In genomic region chr18:63445067-63445466, GRCh38 we compare ENCODE assay signal across 18 cellular contexts. TPM values are rescaled to one million over a fixed set of nuclear protein-coding genes. Genes with fewer than 3 reads are reported as not detected.
DNase-seq lines count a peak whose midpoint lies in the region; ATAC-seq, FAIRE-seq and TF ChIP-seq lines count a peak whose summit lies in the region.
"Had no signal": no experiment of that assay in that cellular context is flagged by ENCODE, and none has a peak within 500 bp of the region (broad histone marks: within the 10 kb centered on the region; RNA-seq: fewer than 3 reads in every experiment).

No MANE protein-coding gene starts in this region.

- no peaks in the 10 kb centered on the region for H3K36me3 ChIP-seq in GM23338 (ENCODE audit: insufficient read depth)
- H3K36me3 ChIP-seq in astrocyte (ENCODE audit: insufficient read depth, low read length), result no peaks in the 10 kb centered on the region
- no peaks in the 10 kb centered on the region for H3K36me3 ChIP-seq in keratinocyte (ENCODE audit: control insufficient read depth in 2 of 2, extremely low read depth in 1 of 2, insufficient read depth in 2 of 2, low read length in 2 of 2)
- no peaks in the 10 kb centered on the region for H3K36me3 ChIP-seq in suprapubic skin
- H3K36me3 ChIP-seq in osteoblast (ENCODE audit: insufficient read depth, low read length), result no peaks in the 10 kb centered on the region
- no peaks in the 10 kb centered on the region for H3K36me3 ChIP-seq in naive thymus-derived CD4-positive, alpha-beta T cell (ENCODE audit: control insufficient read depth in 2 of 3, insufficient read depth in 3 of 3, low read length in 3 of 3)
- H3K36me3 ChIP-seq: left lung had no signal

- no peaks in the 10 kb centered on the region for H3K27me3 ChIP-seq in GM23338 (ENCODE audit: insufficient read depth)
- H3K27me3 ChIP-seq in astrocyte (ENCODE audit: insufficient read depth, low read length), result no peaks in the 10 kb centered on the region
- H3K27me3 ChIP-seq in keratinocyte (ENCODE audit: control insufficient read depth, extremely low read depth, insufficient read depth, low read length), result no peaks in the 10 kb centered on the region
- no peaks in the 10 kb centered on the region for H3K27me3 ChIP-seq in suprapubic skin
- no peaks in the 10 kb centered on the region for H3K27me3 ChIP-seq in osteoblast (ENCODE audit: insufficient read depth, low read length)
- no peaks in the 10 kb centered on the region for H3K27me3 ChIP-seq in naive thymus-derived CD4-positive, alpha-beta T cell (ENCODE audit: control insufficient read depth in 2 of 2, insufficient read depth in 2 of 2, low read length in 2 of 2)
- H3K27me3 ChIP-seq in dorsolateral prefrontal cortex, result no peaks in the 10 kb centered on the region
- H3K27me3 ChIP-seq: body of pancreas, left lung had no signal

- WGBS in suprapubic skin, result 25% methylated on average over 2 of the region's 2 CpGs

- intact Hi-C loops in naive thymus-derived CD4-positive, alpha-beta T cell (cut with micrococcal nuclease), result no loop called here
- intact Hi-C loops in dorsolateral prefrontal cortex (cut with DNase I), result no loop called here

- H3K9ac ChIP-seq in astrocyte (ENCODE audit: low read length) (no peak overlapping the region), keratinocyte (ENCODE audit: control insufficient read depth, extremely low read depth, insufficient read depth, low read length) (peak overlapping the region; percentile 71)

- no peaks in the 10 kb centered on the region for H3K9me3 ChIP-seq in astrocyte (ENCODE audit: insufficient read depth, low read depth, low read length)
- H3K9me3 ChIP-seq in keratinocyte (ENCODE audit: control insufficient read depth, low read depth, low read length), result no peaks in the 10 kb centered on the region
- no peaks in the 10 kb centered on the region for H3K9me3 ChIP-seq in suprapubic skin
- H3K9me3 ChIP-seq in osteoblast (ENCODE audit: low read depth, low read length), result no peaks in the 10 kb centered on the region
- no peaks in the 10 kb centered on the region for H3K9me3 ChIP-seq in naive thymus-derived CD4-positive, alpha-beta T cell (ENCODE audit: control insufficient read depth in 2 of 3, low read length in 3 of 3)
- H3K9me3 ChIP-seq: body of pancreas, left lung had no signal

- H4K20me1 ChIP-seq in GM23338 (replicated peaks; ENCODE audit: insufficient read depth), result no peaks in the 10 kb centered on the region
- H4K20me1 ChIP-seq in astrocyte (ENCODE audit: insufficient read depth, low read length), result no peaks in the 10 kb centered on the region
- H4K20me1 ChIP-seq in keratinocyte (ENCODE audit: control insufficient read depth, extremely low read depth, insufficient read depth, low read length), result no peaks in the 10 kb centered on the region
- no peaks in the 10 kb centered on the region for H4K20me1 ChIP-seq in osteoblast (ENCODE audit: insufficient read depth, low read length)

- no peak overlapping the region for H3K4me2 ChIP-seq in GM23338
- no peak overlapping the region for H3K4me2 ChIP-seq in astrocyte (ENCODE audit: low read length)
- H3K4me2 ChIP-seq in keratinocyte (ENCODE audit: control insufficient read depth, extremely low read depth, insufficient read depth, low read depth, low read length), result peak overlapping the region; percentile 51
- no peak overlapping the region for H3K4me2 ChIP-seq in osteoblast (ENCODE audit: insufficient read depth, low read length)

- CTCF ChIA-PET in naive thymus-derived CD4-positive, alpha-beta T cell (lab: Charles Lee), result no interaction called here

- no peaks in the 10 kb centered on the region for H3K4me1 Mint-ChIP-seq in GM23338
- H3K4me1 Mint-ChIP-seq in astrocyte (ENCODE audit: low read depth, unreplicated experiment), result no peaks in the 10 kb centered on the region
- H3K4me1 Mint-ChIP-seq in naive thymus-derived CD4-positive, alpha-beta T cell, result no peaks in the 10 kb centered on the region
- H3K4me1 Mint-ChIP-seq: activated CD4-positive, alpha-beta T cell treated with anti-CD3 and anti-CD28 coated beads, Interleukin-2, amount 10 ng/mL, durations not matched to agents 7 days and 5 days; activated naive CD4-positive, alpha-beta T cell treated with anti-CD3 and anti-CD28 coated beads, Interleukin-2, amount 10 ng/mL, durations not matched to agents 7 days and 5 days had no signal

- no peak for TF ChIP-seq POLR2A in suprapubic skin (IDR thresholded peaks at IDR 0.05)

- H3F3A ChIP-seq in GM23338 (replicated peaks; ENCODE audit: low read depth), result no peaks in the 10 kb centered on the region

- H3K4me3 Mint-ChIP-seq in GM23338, result no peak overlapping the region
- H3K4me3 Mint-ChIP-seq in astrocyte (ENCODE audit: unreplicated experiment), result no peak overlapping the region
- H3K4me3 Mint-ChIP-seq in naive thymus-derived CD4-positive, alpha-beta T cell, result no peak overlapping the region
- H3K4me3 Mint-ChIP-seq: activated CD4-positive, alpha-beta T cell treated with anti-CD3 and anti-CD28 coated beads, Interleukin-2, amount 10 ng/mL, durations not matched to agents 7 days and 5 days; activated naive CD4-positive, alpha-beta T cell treated with anti-CD3 and anti-CD28 coated beads, Interleukin-2, amount 10 ng/mL, durations not matched to agents 7 days and 5 days had no signal

- ATAC-seq in GM23338 (no peak), GM19023 (IDR thresholded peaks at IDR 0.05; ENCODE audit: unreplicated experiment) (no peak)
- ATAC-seq in naive thymus-derived CD4-positive, alpha-beta T cell, result no peak
- ATAC-seq: body of pancreas had no signal

- H3K79me2 ChIP-seq in GM23338 (replicated peaks; ENCODE audit: insufficient read depth) (no peaks in the 10 kb centered on the region), astrocyte (ENCODE audit: insufficient read depth, low read length) (no peaks in the 10 kb centered on the region), keratinocyte (ENCODE audit: control insufficient read depth, insufficient read depth, low read length) (no peaks in the 10 kb centered on the region), osteoblast (ENCODE audit: insufficient read depth, low read length) (no peaks in the 10 kb centered on the region)

- no peak overlapping the region for H3K27ac ChIP-seq in GM23338 (ENCODE audit: low read depth)
- no peak overlapping the region for H3K27ac ChIP-seq in astrocyte (ENCODE audit: low read depth, low read length)
- H3K27ac ChIP-seq in keratinocyte (ENCODE audit: control insufficient read depth, insufficient read depth, low read length), result peak overlapping the region; percentile 88
- peak overlapping the region; percentile 93 for H3K27ac ChIP-seq in suprapubic skin
- no peak overlapping the region for H3K27ac ChIP-seq in osteoblast (ENCODE audit: low read depth, low read length)
- no peak overlapping the region for H3K27ac ChIP-seq in naive thymus-derived CD4-positive, alpha-beta T cell (ENCODE audit: low read depth, low read length)
- H3K27ac ChIP-seq in dorsolateral prefrontal cortex, result no peak overlapping the region

- H3K9me3 Mint-ChIP-seq in GM23338 (no peaks in the 10 kb centered on the region; the same call in 2 of the 3 replicates), astrocyte (ENCODE audit: unreplicated experiment) (no peaks in the 10 kb centered on the region)
- no peaks in the 10 kb centered on the region for H3K9me3 Mint-ChIP-seq in naive thymus-derived CD4-positive, alpha-beta T cell
- H3K9me3 Mint-ChIP-seq: activated CD4-positive, alpha-beta T cell treated with anti-CD3 and anti-CD28 coated beads, Interleukin-2, amount 10 ng/mL, durations not matched to agents 7 days and 5 days; activated naive CD4-positive, alpha-beta T cell treated with anti-CD3 and anti-CD28 coated beads, Interleukin-2, amount 10 ng/mL, durations not matched to agents 7 days and 5 days had no signal

- TF ChIP-seq CTCF in GM23338 (conservative IDR thresholded peaks at IDR 0.05; ENCODE audit: low read depth in 2 of 2), result no peak
- no peak for TF ChIP-seq CTCF in astrocyte (IDR thresholded peaks at IDR 0.05; ENCODE audit: insufficient read depth, low read depth, low read length)
- no peak for TF ChIP-seq CTCF in keratinocyte (optimal IDR thresholded peaks at IDR 0.05 in 1 of 3, IDR thresholded peaks at IDR 0.05 in 1 of 3, conservative IDR thresholded peaks at IDR 0.05 in 1 of 3; ENCODE audit: extremely low read depth in 1 of 3, insufficient read depth in 2 of 3, low read length in 3 of 3)
- TF ChIP-seq CTCF in suprapubic skin (IDR thresholded peaks at IDR 0.05), result no peak
- no peak for TF ChIP-seq CTCF in osteoblast (IDR thresholded peaks at IDR 0.05; ENCODE audit: extremely low read depth, low read depth, low read length)
- TF ChIP-seq CTCF in dorsolateral prefrontal cortex (IDR thresholded peaks at IDR 0.05 in 54 of 56, conservative IDR thresholded peaks at IDR 0.05 in 2 of 56; ENCODE audit: low read depth in 1 of 56, partially characterized antibody in 56 of 56), result no peak

- H3K27me3 Mint-ChIP-seq in GM23338 (ENCODE audit: insufficient read depth, low read depth, poor library complexity), result no peaks in the 10 kb centered on the region
- peaks cover 3% of the 10 kb centered on the region for H3K27me3 Mint-ChIP-seq in astrocyte (ENCODE audit: low read depth, unreplicated experiment)
- peaks cover 0 to 16% (median 0%) of the 10 kb centered on the region in 5 donors for H3K27me3 Mint-ChIP-seq in naive thymus-derived CD4-positive, alpha-beta T cell
- H3K27me3 Mint-ChIP-seq: activated CD4-positive, alpha-beta T cell treated with anti-CD3 and anti-CD28 coated beads, Interleukin-2, amount 10 ng/mL, durations not matched to agents 7 days and 5 days had no signal

- DNase-seq in GM23338 (ENCODE audit: low spot score) (no peak), astrocyte (ENCODE audit: low read depth) (no peak), keratinocyte (ENCODE audit: low read depth, low spot score) (no peak), suprapubic skin (ENCODE audit: low spot score in 2 of 2) (no peak), osteoblast (ENCODE audit: insufficient read length, low spot score, missing footprints) (no peak), dorsolateral prefrontal cortex (no peak)
- no peak for DNase-seq in naive thymus-derived CD4-positive, alpha-beta T cell
- DNase-seq: activated CD4-positive, alpha-beta T cell treated with anti-CD3 and anti-CD28 coated beads, Interleukin-2, amount 10 ng/mL, durations not matched to agents 7 days and 5 days; activated naive CD4-positive, alpha-beta T cell treated with anti-CD3 and anti-CD28 coated beads, Interleukin-2, amount 10 ng/mL, durations not matched to agents 7 days and 5 days; dermis blood vessel endothelial cell; left lung; NCI-H526 treated with DMSO at 0.1 percent for 48 hours; retina; stimulated activated CD4-positive, alpha-beta T cell treated with anti-CD3 and anti-CD28 coated beads, Interleukin-2, amount 100 ng/mL, for 48 hours had no signal

- H3K4me1 ChIP-seq in GM23338 (ENCODE audit: insufficient read depth) (no peaks in the 10 kb centered on the region), astrocyte (ENCODE audit: insufficient read depth, low read length) (no peaks in the 10 kb centered on the region), keratinocyte (ENCODE audit: control insufficient read depth, extremely low read depth, insufficient read depth, low read length) (peaks cover 22% of the 10 kb centered on the region), suprapubic skin (peaks cover 39% of the 10 kb centered on the region), osteoblast (ENCODE audit: insufficient read depth, low read length) (no peaks in the 10 kb centered on the region)
- no peaks in the 10 kb centered on the region for H3K4me1 ChIP-seq in naive thymus-derived CD4-positive, alpha-beta T cell (ENCODE audit: control insufficient read depth in 2 of 2, insufficient read depth in 2 of 2, low read length in 2 of 2)
- H3K4me1 ChIP-seq: body of pancreas had no signal

- H2AFZ ChIP-seq in GM23338 (0 out of 2 replicates have a peak overlapping the region, but pooled peaks have one; percentile 23), astrocyte (ENCODE audit: low read depth, low read length) (no peak overlapping the region), keratinocyte (ENCODE audit: control insufficient read depth, low read length) (peak overlapping the region; percentile 4), osteoblast (ENCODE audit: low read length) (no peak overlapping the region)

- H3K36me3 Mint-ChIP-seq in GM23338 (ENCODE audit: low read depth), result no peaks in the 10 kb centered on the region
- no peaks in the 10 kb centered on the region for H3K36me3 Mint-ChIP-seq in astrocyte (ENCODE audit: low read depth, unreplicated experiment)
- H3K36me3 Mint-ChIP-seq in naive thymus-derived CD4-positive, alpha-beta T cell, result no peaks in the 10 kb centered on the region
- H3K36me3 Mint-ChIP-seq: activated naive CD4-positive, alpha-beta T cell treated with anti-CD3 and anti-CD28 coated beads, Interleukin-2, amount 10 ng/mL, durations not matched to agents 7 days and 5 days had no signal

- no peaks in the 10 kb centered on the region for H3K9me1 ChIP-seq in keratinocyte (ENCODE audit: control insufficient read depth, extremely low read depth, insufficient read depth, low read length)

- H3K27ac Mint-ChIP-seq in GM23338, result no peak overlapping the region
- H3K27ac Mint-ChIP-seq in astrocyte (ENCODE audit: unreplicated experiment), result peak overlapping the region; percentile 41
- no peak overlapping the region for H3K27ac Mint-ChIP-seq in naive thymus-derived CD4-positive, alpha-beta T cell
- H3K27ac Mint-ChIP-seq: activated CD4-positive, alpha-beta T cell treated with anti-CD3 and anti-CD28 coated beads, Interleukin-2, amount 10 ng/mL, durations not matched to agents 7 days and 5 days; activated naive CD4-positive, alpha-beta T cell treated with anti-CD3 and anti-CD28 coated beads, Interleukin-2, amount 10 ng/mL, durations not matched to agents 7 days and 5 days had no signal

- dilution Hi-C loops in keratinocyte (cut with MboI; ENCODE audit: extremely low pct_ligation_motif_present, low sequenced_read_pairs), result no loop called here

- POLR2A ChIA-PET in naive thymus-derived CD4-positive, alpha-beta T cell (lab: Charles Lee), result no interaction called here

- TF ChIP-seq EP300 in suprapubic skin (IDR thresholded peaks at IDR 0.05), result no peak

- no peak for FAIRE-seq in astrocyte (lab: Jason Lieb, UNC)
- FAIRE-seq in keratinocyte (lab: Jason Lieb, UNC), result no peak

- H3K4me3 ChIP-seq in GM23338, result no peak overlapping the region
- no peak overlapping the region for H3K4me3 ChIP-seq in astrocyte (ENCODE audit: insufficient read depth, low read depth, low read length)
- H3K4me3 ChIP-seq in keratinocyte (ENCODE audit: control insufficient read depth in 2 of 3, extremely low read depth in 1 of 3, insufficient read depth in 2 of 3, low read depth in 1 of 3, low read length in 3 of 3), result peak overlapping the region in 1 of 3 experiments; percentile 32
- no peak overlapping the region for H3K4me3 ChIP-seq in suprapubic skin
- no peak overlapping the region for H3K4me3 ChIP-seq in osteoblast (ENCODE audit: insufficient read depth, low read length)
- no peak overlapping the region for H3K4me3 ChIP-seq in naive thymus-derived CD4-positive, alpha-beta T cell (ENCODE audit: low read length)
- H3K4me3 ChIP-seq in dorsolateral prefrontal cortex, result no peak overlapping the region
- H3K4me3 ChIP-seq: body of pancreas, left lung had no signal

- no peaks in the 10 kb centered on the region; the same call in 1 of the 2 replicates for H3K9me2 ChIP-seq in GM23338 (ENCODE audit: insufficient read depth)

RNA-seq across cellular contexts. Expression of gene VPS4B, which starts 22.8 kb away (rescaled TPM):
- 30.2 and 34.4 TPM in 2 replicates for total RNA-seq in GM23338 (2014; rRNA removed; shearing (Covaris generic))
- polyA plus RNA-seq in GM23338 (2016; fragmentation: Nextera tagmentation; extraction: Ambion mirVana) (43.5 and 49.4 TPM in 2 replicates), keratinocyte (45.7 to 65.3 TPM (median 54.9 TPM) in 3 replicates)
- total RNA-seq in astrocyte (59.2 and 65.5 TPM in 2 replicates), suprapubic skin (10 to 100 TPM; 43.7 to 49.8 (median 44.6) TPM), osteoblast (42.4 and 47.4 TPM in 2 replicates), dorsolateral prefrontal cortex (10 to 100 TPM; 23.5 to 78.1 (median 53.7) TPM)
- 311 TPM for polyA plus RNA-seq in keratinocyte (2011; ENCODE audit: low read depth)
- polyA plus RNA-seq in keratinocyte (2011; cell fraction: cytosol; rRNA removed), result 39.0 and 67.0 TPM in 2 replicates
- polyA plus RNA-seq in keratinocyte (2011; cell fraction: nucleus; rRNA removed), result 43.0 and 57.6 TPM in 2 replicates
- polyA plus RNA-seq in keratinocyte (2012; ENCODE audit: low replicate concordance), result 52.6 and 69.5 TPM in 2 replicates
- 24.1 to 38.5 TPM (median 36.9 TPM) in 3 replicates for polyA minus RNA-seq in keratinocyte
- polyA minus RNA-seq in keratinocyte (2011; cell fraction: cytosol; rRNA and poly(A)+ RNA removed), result 78.7 TPM
- polyA minus RNA-seq in keratinocyte (2011; cell fraction: nucleus; rRNA and poly(A)+ RNA removed), result 47.6 and 68.5 TPM in 2 replicates
- 10 to 100 TPM; 48.2 to 84.6 (median 74.9) TPM for total RNA-seq in naive thymus-derived CD4-positive, alpha-beta T cell
- 10 to 100 TPM; 47.4 to 49.5 TPM for polyA plus RNA-seq in naive thymus-derived CD4-positive, alpha-beta T cell

RNA-seq across cellular contexts. Expression of gene SERPINB5, which starts 31.7 kb away (rescaled TPM):
- not detected in 2 replicates for total RNA-seq in GM23338 (2014; rRNA removed; shearing (Covaris generic))
- polyA plus RNA-seq in GM23338 (2016; fragmentation: Nextera tagmentation; extraction: Ambion mirVana) (0.16 TPM in 1 of 2 replicates, not detected in the other), keratinocyte (473 to 1,046 TPM (median 833 TPM) in 3 replicates)
- total RNA-seq in astrocyte (0.38 TPM in 1 of 2 replicates, not detected in the other), suprapubic skin (100 to 1,000 TPM; 158 to 658 (median 458) TPM), osteoblast (not detected in 2 replicates), dorsolateral prefrontal cortex (not detected)
- polyA plus RNA-seq in keratinocyte (2011; ENCODE audit: low read depth), result 893 TPM
- 409 and 854 TPM in 2 replicates for polyA plus RNA-seq in keratinocyte (2011; cell fraction: cytosol; rRNA removed)
- 649 and 704 TPM in 2 replicates for polyA plus RNA-seq in keratinocyte (2011; cell fraction: nucleus; rRNA removed)
- 411 and 634 TPM in 2 replicates for polyA plus RNA-seq in keratinocyte (2012; ENCODE audit: low replicate concordance)
- 161 to 710 TPM (median 697 TPM) in 3 replicates for polyA minus RNA-seq in keratinocyte
- 416 TPM for polyA minus RNA-seq in keratinocyte (2011; cell fraction: cytosol; rRNA and poly(A)+ RNA removed)
- polyA minus RNA-seq in keratinocyte (2011; cell fraction: nucleus; rRNA and poly(A)+ RNA removed), result 521 and 945 TPM in 2 replicates
- total RNA-seq in naive thymus-derived CD4-positive, alpha-beta T cell, result not detected
- polyA plus RNA-seq in naive thymus-derived CD4-positive, alpha-beta T cell, result not detected
- total RNA-seq: activated CD4-positive, alpha-beta T cell treated with anti-CD3 and anti-CD28 coated beads, Interleukin-2, amount 10 ng/mL, durations not matched to agents 7 days and 5 days; body of pancreas had no signal
- polyA plus RNA-seq: BJ, neural cell had no signal

Comparison
In these comparisons a context has a peak if more than half of its experiments do, and no peak if none do; other contexts are left out.
1. H2AFZ ChIP-seq: peak in GM23338 (single experiment) and keratinocyte (single experiment); none in astrocyte (single experiment) and osteoblast (single experiment).
2. H3K27ac ChIP-seq: peak in keratinocyte (single experiment) and suprapubic skin (single experiment); none in GM23338 (single experiment), astrocyte (single experiment), osteoblast (single experiment), naive thymus-derived CD4-positive, alpha-beta T cell (single experiment) and dorsolateral prefrontal cortex (0 of 59).
3. RNA of gene SERPINB5, which starts 31.7 kb away (total RNA-seq): 158 to 658 TPM in suprapubic skin; 0.38 TPM in astrocyte, not detected in GM23338, not detected in osteoblast, not detected in naive thymus-derived CD4-positive, alpha-beta T cell and not detected in dorsolateral prefrontal cortex; every median in the first group is over 10 times any median in the second.